20 cellular contexts compared by ENCODE assay signal in the genomic region with DNA sequence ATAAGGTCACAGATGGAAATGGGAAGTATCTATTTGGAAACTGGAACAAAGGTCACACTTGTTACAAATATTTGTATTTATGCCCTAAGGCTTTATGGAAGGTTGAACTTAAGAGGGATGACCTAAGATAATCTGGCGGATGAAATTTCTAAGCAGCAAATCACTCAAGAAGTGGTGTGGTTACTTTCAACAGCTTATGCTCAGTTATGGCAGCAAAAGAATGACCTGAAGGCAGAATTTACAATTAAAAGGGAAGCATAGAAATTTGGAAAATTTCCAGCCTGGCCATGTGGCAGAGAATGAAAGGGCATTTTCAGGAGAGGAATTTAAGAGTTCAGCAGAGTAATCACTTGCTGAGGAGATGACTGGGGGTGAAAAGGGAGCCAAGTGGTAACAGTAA.
DNase-seq lines count a peak whose midpoint lies in the region; ATAC-seq and TF ChIP-seq lines count a peak whose summit lies in the region.
"Had no signal": no experiment of that assay in that cellular context is flagged by ENCODE, and none has a peak within 500 bp of the region (broad histone marks: within the 10 kb centered on the region; RNA-seq: fewer than 3 reads in every experiment).

No MANE protein-coding gene starts in this region.

- H3K4ac ChIP-seq in trophoblast cell (ENCODE audit: low read depth, low read length), result no peak overlapping the region

- no peak overlapping the region for H4K12ac ChIP-seq in trophoblast cell (ENCODE audit: low read depth, low read length)

- H3K79me1 ChIP-seq in trophoblast cell (ENCODE audit: low read length), result peaks cover 9% of the 10 kb centered on the region

- POLR2A ChIA-PET in Panc1 (lab: Charles Lee), result no interaction called here

- peak; percentile 39 for DNase-seq in G401 (ENCODE audit: low spot score)
- DNase-seq in Panc1 (ENCODE audit: low read depth, low spot score), result no peak
- peak; percentile 58 for DNase-seq in epidermal melanocyte (ENCODE audit: insufficient read length, low spot score)
- DNase-seq in trophoblast cell, result peak; percentile 71 to 99
- no peak for DNase-seq in left ventricle myocardium superior
- no peak for DNase-seq in HPDE6-E6E7 (ENCODE audit: extremely low spot score)
- no peak for DNase-seq in cardiac septum (ENCODE audit: low spot score)
- DNase-seq in NCI-H1930 (lab: John Stamatoyannopoulos, UW), result no peak
- DNase-seq: activated CD4-positive, alpha-beta T cell treated with anti-CD3 and anti-CD28 coated beads, Interleukin-2, amount 10 ng/mL, durations not matched to agents 7 days and 5 days; activated naive CD4-positive, alpha-beta T cell treated with Interleukin-2 at 50 U/mL for 16 hours; AML-193; Calu3; colonic mucosa; H9; MM.1S; naive thymus-derived CD8-positive, alpha-beta T cell; NCI-H2029; NCI-H524 treated with DMSO at 0.1 percent for 48 hours had no signal

- H3K36me3 ChIP-seq in Panc1 (ENCODE audit: control insufficient read depth, insufficient read depth, low read length), result no peaks in the 10 kb centered on the region
- no peaks in the 10 kb centered on the region for H3K36me3 ChIP-seq in trophoblast cell (ENCODE audit: control insufficient read depth in 1 of 2, insufficient read depth in 2 of 2, low read length in 2 of 2)
- H3K36me3 ChIP-seq: colonic mucosa, thoracic aorta had no signal

- no peaks in the 10 kb centered on the region for H3K27me3 ChIP-seq in Panc1 (ENCODE audit: control insufficient read depth, insufficient read depth, low read length)
- no peaks in the 10 kb centered on the region for H3K27me3 ChIP-seq in trophoblast cell (ENCODE audit: insufficient read depth, low read length)
- H3K27me3 ChIP-seq: colonic mucosa had no signal

- H3K14ac ChIP-seq in trophoblast cell (ENCODE audit: low read length), result no peak overlapping the region

- ATAC-seq in Panc1, result no peak
- no peak for ATAC-seq in left ventricle myocardium superior
- ATAC-seq: naive thymus-derived CD8-positive, alpha-beta T cell had no signal

- intact Hi-C loops in Panc1 (cut with micrococcal nuclease; ENCODE audit: unreplicated experiment), result no loop called here
- intact Hi-C loops in left ventricle myocardium superior (cut with micrococcal nuclease), result no loop called here
- intact Hi-C loops in cardiac septum (cut with DNase I), result no loop called here

- CTCF ChIA-PET in Panc1 (lab: Charles Lee), result no interaction called here

- H3K9ac ChIP-seq in trophoblast cell (ENCODE audit: low read length), result no peak overlapping the region

- peaks cover 30% of the 10 kb centered on the region for H3K4me1 ChIP-seq in Panc1 (ENCODE audit: control insufficient read depth, insufficient read depth, low read length)
- peaks cover 18 to 24% of the 10 kb centered on the region in 2 experiments for H3K4me1 ChIP-seq in trophoblast cell (ENCODE audit: control insufficient read depth in 1 of 2, insufficient read depth in 2 of 2, low read length in 2 of 2)
- H3K4me1 ChIP-seq: colonic mucosa had no signal

- H3K79me2 ChIP-seq in trophoblast cell (ENCODE audit: control insufficient read depth, insufficient read depth, low read length, poor library complexity), result no peaks in the 10 kb centered on the region

- in situ Hi-C loops in G401 (cut with HindIII; ENCODE audit: low sequenced_read_pairs), result no loop called here
- in situ Hi-C loops in Panc1 (cut with HindIII; ENCODE audit: low pct_unique_long_range_greater_than_20kb, low sequenced_read_pairs), result no loop called here

- H4K91ac ChIP-seq in trophoblast cell (ENCODE audit: low read depth, low read length), result peak overlapping the region; percentile 38

- no peak overlapping the region for H2BK12ac ChIP-seq in trophoblast cell (ENCODE audit: low read length)

- no peak overlapping the region for H3K23ac ChIP-seq in trophoblast cell (ENCODE audit: low read length)

- no peak overlapping the region for H2AFZ ChIP-seq in trophoblast cell (ENCODE audit: insufficient read depth, low read length, poor library complexity)

- H2BK120ac ChIP-seq in trophoblast cell (ENCODE audit: insufficient read depth, low read length, poor library complexity), result no peak overlapping the region

- no CpG with 5 or more reads among the region's 1 CpG for WGBS in trophoblast cell (ENCODE audit: extremely low coverage, insufficient coverage, insufficient read length)

- H3K9me3 ChIP-seq in Panc1 (ENCODE audit: control insufficient read depth, insufficient read depth, low read depth, low read length) (peaks cover 7% of the 10 kb centered on the region), trophoblast cell (ENCODE audit: insufficient read depth, low read depth, low read length) (peaks cover 2% of the 10 kb centered on the region)
- H3K9me3 ChIP-seq: colonic mucosa, thoracic aorta had no signal

- H3K18ac ChIP-seq in trophoblast cell (ENCODE audit: low read length), result no peak overlapping the region

- TF ChIP-seq CTCF in Panc1 (IDR thresholded peaks at IDR 0.05), result no peak

- no peak overlapping the region for H2BK5ac ChIP-seq in trophoblast cell (ENCODE audit: low read depth, low read length, poor library complexity)

- BruUV-seq in Panc1 (replicated peaks; lab: Mats Ljungman, UMichigan), result no TSS peak

- H4K8ac ChIP-seq in trophoblast cell (ENCODE audit: low read depth, low read length), result no peak overlapping the region

- peak overlapping the region; percentile 76 for H3K27ac ChIP-seq in Panc1 (ENCODE audit: low read length)
- H3K27ac ChIP-seq in trophoblast cell (ENCODE audit: low read depth, low read length), result no peak overlapping the region
- H3K27ac ChIP-seq: colonic mucosa, thoracic aorta had no signal

- no peak overlapping the region for H2AK5ac ChIP-seq in trophoblast cell (ENCODE audit: low read length)

- H3K4me3 ChIP-seq in Panc1 (ENCODE audit: low read depth in 2 of 2, low read length in 2 of 2) (no peak overlapping the region), trophoblast cell (ENCODE audit: low read depth, low read length) (no peak overlapping the region)
- H3K4me3 ChIP-seq: colonic mucosa, lung, thoracic aorta had no signal

- no peak overlapping the region for H3K4me2 ChIP-seq in trophoblast cell (ENCODE audit: low read length)

Comparison
In these comparisons a context has a peak if more than half of its experiments do, and no peak if none do; other contexts are left out.
1. DNase-seq: peak in G401 (single experiment), epidermal melanocyte (single experiment) and trophoblast cell (2 of 2); none in Panc1 (single experiment), left ventricle myocardium superior (single experiment), HPDE6-E6E7 (single experiment), cardiac septum (single experiment) and NCI-H1930 (0 of 2).